ENCODE assay signal across 35 cellular contexts in the genomic region with DNA sequence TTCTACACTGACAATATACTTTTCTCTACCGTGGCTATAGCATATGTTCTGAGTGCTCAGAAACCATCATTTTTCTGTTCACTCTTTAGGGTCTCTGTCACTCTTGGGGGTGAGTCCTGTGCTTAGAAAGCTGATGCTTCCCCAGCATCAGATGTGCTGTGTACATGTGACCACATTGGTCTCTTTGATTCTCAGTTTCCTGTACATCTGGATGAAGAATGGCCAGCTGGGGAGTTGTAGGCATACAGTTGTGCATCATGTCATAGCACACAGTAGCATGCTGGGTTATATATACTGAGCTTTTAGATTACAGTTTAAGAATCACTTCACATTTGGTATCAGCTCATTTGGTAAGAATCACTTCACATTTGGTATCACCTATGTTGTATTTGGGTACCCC.
"Had no signal": no experiment of that assay in that cellular context is flagged by ENCODE, and none has a peak within 500 bp of the region (broad histone marks: within the 10 kb centered on the region; RNA-seq: fewer than 3 reads in every experiment).

No MANE protein-coding gene starts in this region.

- H3K27me3 Mint-ChIP-seq: activated B cell treated with CpG ODN at 0.5 μM for 24 hours; activated naive CD4-positive, alpha-beta T cell treated with anti-CD3 and anti-CD28 coated beads, Interleukin-2, amount 10 ng/mL, durations not matched to agents 7 days and 5 days; central memory CD8-positive, alpha-beta T cell had no signal

- H3K27ac Mint-ChIP-seq: activated B cell treated with CpG ODN at 0.5 μM for 24 hours; activated CD4-positive, alpha-beta memory T cell treated with anti-CD3 and anti-CD28 coated beads for 36 hours; activated naive CD8-positive, alpha-beta T cell; T-helper 2 cell treated with Interferon-gamma antibody and Interleukin-4, amounts not matched to agents 5 μg/mL and 100 μg/mL, for 36 hours had no signal

- H3K27me3 ChIP-seq: ascending aorta, cardiac muscle cell, MG63 had no signal

- H3K36me3 ChIP-seq: ascending aorta, cardiac muscle cell, MG63 had no signal

- H3K4me3 Mint-ChIP-seq: activated B cell treated with CpG ODN at 0.5 μM for 24 hours; activated CD4-positive, alpha-beta memory T cell treated with anti-CD3 and anti-CD28 coated beads for 36 hours; activated naive CD4-positive, alpha-beta T cell treated with anti-CD3 and anti-CD28 coated beads, Interleukin-2, amount 10 ng/mL, durations not matched to agents 7 days and 5 days; activated naive CD8-positive, alpha-beta T cell; central memory CD8-positive, alpha-beta T cell; T-helper 2 cell treated with Interferon-gamma antibody and Interleukin-4, amounts not matched to agents 5 μg/mL and 100 μg/mL, for 36 hours had no signal

- DNase-seq: activated B cell treated with CpG ODN at 0.5 μM for 24 hours; activated CD4-positive, alpha-beta memory T cell treated with anti-CD3 and anti-CD28 coated beads for 36 hours; activated CD4-positive, alpha-beta T cell treated with anti-CD3 and anti-CD28 coated beads for 4 hours; activated CD4-positive, alpha-beta T cell treated with anti-CD3 and anti-CD28 coated beads, Interleukin-2, amount 50 U/mL, for 1 hour; activated CD4-positive, CD25-positive, alpha-beta regulatory T cell treated with anti-CD3 and anti-CD28 coated beads, Interleukin-2, amount 50 U/mL, for 72 hours; activated CD8-positive, alpha-beta memory T cell treated with anti-CD3 and anti-CD28 coated beads, Interleukin-2, amount 50 U/mL, for 48 hours; activated effector memory CD4-positive, alpha-beta T cell treated with Interleukin-2 at 50 U/mL for 16 hours; activated naive CD4-positive, alpha-beta T cell treated with anti-CD3 and anti-CD28 coated beads, Interleukin-2, amount 10 ng/mL, durations not matched to agents 7 days and 5 days; activated T-cell treated with anti-CD3 and anti-CD28 coated beads, Interleukin-2, amount 50 U/mL, for 48 hours; amygdala; Kasumi-1; KG1; MG63; MV-4-11; NCI-H1105; NCI-H1417 treated with DMSO at 0.1 percent for 48 hours; NCI-H187 treated with DMSO at 0.1 percent for 48 hours; NCI-H2081; NCI-H2171 treated with DMSO at 0.1 percent for 48 hours; NCI-H2227 treated with DMSO at 0.1 percent for 48 hours; NCI-H446; NCI-H510A treated with DMSO at 0.1 percent for 48 hours; NCI-H69; NCI-H82; NK-92 treated with Interleukin-12 subunit alpha and Interleukin-12 subunit beta, amount 100 ng/mL, for 24 hours; PC-9; SIG-M5; SW 1271 had no signal

- H3K4me3 ChIP-seq: ascending aorta, cardiac muscle cell, MG63, PC-9 had no signal

- H3K4me1 ChIP-seq: ascending aorta had no signal

- H3K36me3 Mint-ChIP-seq: activated CD4-positive, alpha-beta memory T cell treated with anti-CD3 and anti-CD28 coated beads for 36 hours; activated naive CD8-positive, alpha-beta T cell had no signal

- ATAC-seq: Right ventricle myocardium inferior had no signal

- H3K4me2 ChIP-seq: PC-9 had no signal

- H3K9me3 ChIP-seq: ascending aorta, MG63 had no signal

- H3K9me3 Mint-ChIP-seq: activated B cell treated with CpG ODN at 0.5 μM for 24 hours; activated CD4-positive, alpha-beta memory T cell treated with anti-CD3 and anti-CD28 coated beads for 36 hours; central memory CD8-positive, alpha-beta T cell had no signal

- H2AFZ ChIP-seq: PC-9 had no signal

- H3K27ac ChIP-seq: ascending aorta, cardiac muscle cell, PC-9, RWPE1 had no signal
